ENCODE assay signal across 24 cellular contexts in genomic region chr2:176751314-176751713, GRCh38.
"Had no signal": no experiment of that assay in that cellular context is flagged by ENCODE, and none has a peak within 500 bp of the region (broad histone marks: within the 10 kb centered on the region; RNA-seq: fewer than 3 reads in every experiment).

No MANE protein-coding gene starts in this region.

- H3K4me3 ChIP-seq: colonic mucosa, esophagus muscularis mucosa, gastroesophageal sphincter, heart left ventricle, hepatocyte, left lung, mucosa of descending colon, neural progenitor cell, testis, tibial artery had no signal

- H3K4me2 ChIP-seq: hepatocyte, neural progenitor cell had no signal

- H3K4me1 ChIP-seq: colonic mucosa, foreskin keratinocyte, left lung, parathyroid adenoma, testis had no signal

- H3K27ac ChIP-seq: colonic mucosa, epithelial cell of prostate, esophagus muscularis mucosa, foreskin keratinocyte, gastroesophageal sphincter, heart left ventricle, hepatocyte, left lung, neural progenitor cell, parathyroid adenoma, testis, tibial artery had no signal

- H3K79me2 ChIP-seq: hepatocyte, parathyroid adenoma had no signal

- H3K9ac ChIP-seq: neural progenitor cell, parathyroid adenoma had no signal

- H3K36me3 ChIP-seq: colonic mucosa, esophagus muscularis mucosa, gastroesophageal sphincter, heart left ventricle, left lung, neural progenitor cell, tibial artery had no signal

- DNase-seq: colonic mucosa; effector CD8-positive, alpha-beta T cell; endodermal cell; foreskin keratinocyte; heart left ventricle; left cardiac atrium; left lung; mesenchymal stem cell; mucosa of descending colon; naive B cell; stimulated activated CD4-positive, alpha-beta T cell treated with anti-CD3 and anti-CD28 coated beads, Interleukin-4, amount 100 ng/mL, for 4 hours; stimulated activated naive CD8-positive, alpha-beta T cell treated with anti-CD3 and anti-CD28 coated beads, Interleukin-15, Interleukin-2, amounts not matched to agents 100 U/mL and 50 U/mL, for 24 hours; substantia nigra; testis; tibial artery had no signal

- H3K27me3 ChIP-seq: colonic mucosa, esophagus muscularis mucosa, foreskin keratinocyte, gastroesophageal sphincter, heart left ventricle, hepatocyte, left lung, neural progenitor cell, testis, tibial artery had no signal

- H2AFZ ChIP-seq: hepatocyte, neural progenitor cell, parathyroid adenoma had no signal

- H3K9me3 ChIP-seq: colonic mucosa, esophagus muscularis mucosa, gastroesophageal sphincter, heart left ventricle, left lung, mucosa of descending colon, testis, tibial artery had no signal

- ATAC-seq: foreskin keratinocyte; gastroesophageal sphincter; heart left ventricle; left cardiac atrium; left lung; mucosa of descending colon; natural killer cell treated with Interleukin-12 subunit alpha and Interleukin-12 subunit beta and Interleukin-15 and Interleukin-18, amount 100 ng/mL, for 72 hours; sciatic nerve; stimulated activated memory B cell treated with anti-CD40 and anti-IgM and Interleukin-4, amounts not matched to agents 10 μg/mL and 1 μg/mL and 100 μg/mL, for 72 hours; stimulated activated naive CD8-positive, alpha-beta T cell treated with anti-CD3 and anti-CD28 coated beads, Interleukin-15, Interleukin-2, amounts not matched to agents 100 U/mL and 50 U/mL, for 24 hours had no signal
